In genomic region chr2:101205521-101205998, GRCh38 we compare ENCODE assay signal across 1 cellular context.
TF ChIP-seq lines count a peak whose summit lies in the region.

No MANE protein-coding gene starts in this region.

TF ChIP-seq in K562, 482 proteins besides CTCF, POLR2A, EP300 and RAD21 (continued from another document):
- TF ChIP-seq JUND (IDR thresholded peaks at IDR 0.05; ENCODE audit: borderline replicate concordance, low read depth, low read length) (peak; percentile 17; the same call in 1 of the 2 replicates), JUND (tag; IDR thresholded peaks at IDR 0.05; ENCODE audit: borderline replicate concordance, low read depth, low read length) (no peak), CEBPG (CRISPR knock-in tag; IDR thresholded peaks at IDR 0.05) (peak; percentile 10; the same call in 1 of the 2 replicates), CEBPG (tag; conservative IDR thresholded peaks at IDR 0.05 in 1 of 2, IDR thresholded peaks at IDR 0.05 in 1 of 2) (no peak; a peak in 1 of 4 replicates)
TF ChIP-seq in K562: peak in this region for 4.
